Comparison of ENCODE assay signal across 26 cellular contexts in the genomic region with DNA sequence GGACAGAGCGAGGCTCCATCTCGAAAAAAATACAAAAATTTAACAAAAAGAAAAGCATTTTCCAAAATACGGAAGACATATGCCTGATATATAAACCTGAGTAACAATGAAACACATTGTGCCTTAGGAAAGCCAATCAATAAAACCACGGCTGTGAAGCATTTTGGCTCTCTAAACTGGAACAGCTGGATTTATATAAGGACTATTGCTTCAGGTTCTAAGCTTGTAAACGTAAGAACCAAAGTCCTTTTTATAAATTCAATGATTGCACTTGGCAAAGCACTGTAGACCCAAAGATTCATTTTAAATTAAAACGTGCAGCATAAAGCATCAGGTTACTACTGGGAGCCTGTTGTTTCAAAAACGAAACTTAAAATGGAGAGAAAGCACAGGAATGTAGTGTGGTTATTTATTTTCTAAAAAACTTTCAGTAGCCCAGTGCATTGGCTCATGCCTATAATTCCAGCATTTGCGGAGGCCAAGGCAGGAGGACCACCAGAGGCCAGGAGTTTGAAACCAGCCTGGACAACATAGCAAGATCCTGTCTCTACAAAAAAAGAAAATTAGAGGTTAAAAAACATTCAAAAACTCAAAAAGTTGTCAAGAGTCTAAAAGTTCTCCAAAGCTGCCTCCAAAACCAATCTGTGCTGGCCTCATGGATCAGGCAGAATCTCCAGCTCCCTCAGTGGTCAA.
"Had no signal": no experiment of that assay in that cellular context is flagged by ENCODE, and none has a peak within 500 bp of the region (broad histone marks: within the 10 kb centered on the region; RNA-seq: fewer than 3 reads in every experiment).

No MANE protein-coding gene starts in this region.

- H3K9me3 ChIP-seq: adrenal gland, colonic mucosa, upper lobe of right lung had no signal

- ATAC-seq: activated T-cell treated with anti-CD3 and anti-CD28 coated beads, Interleukin-2, amount 50 U/mL, for 72 hours; sciatic nerve; stimulated activated effector memory CD8-positive, alpha-beta T cell treated with anti-CD3 and anti-CD28 coated beads, Interleukin-12 subunit alpha, Interleukin-12 subunit beta, amount 100 ng/mL, for 72 hours; upper lobe of right lung had no signal

- DNase-seq: activated CD4-positive, alpha-beta T cell treated with anti-CD3 and anti-CD28 coated beads for 4 hours; activated CD4-positive, alpha-beta T cell treated with anti-CD3 and anti-CD28 coated beads, Interleukin-2, amount 50 U/mL, for 4 hours; activated effector memory CD4-positive, alpha-beta T cell treated with Interleukin-2 at 50 U/mL for 16 hours; activated naive CD4-positive, alpha-beta T cell treated with Interleukin-2 at 50 U/mL for 16 hours; activated T-cell treated with anti-CD3 and anti-CD28 coated beads for 4 hours; activated T-cell treated with anti-CD3 and anti-CD28 coated beads, Interleukin-2, amount 50 U/mL, for 72 hours; adrenal gland; aorta; cerebellar nuclear complex; colonic mucosa; dorsolateral prefrontal cortex; effector memory CD4-positive, alpha-beta T cell; foreskin fibroblast; head of caudate nucleus; hippocampal formation; kidney; mesendoderm; stimulated activated CD4-positive, alpha-beta T cell treated with anti-CD3 and anti-CD28 coated beads, Interleukin-4, amount 100 ng/mL, for 24 hours; substantia nigra; T-helper 1 cell; upper lobe of right lung had no signal

- H3K36me3 ChIP-seq: adrenal gland, cardiac muscle cell, colonic mucosa, upper lobe of right lung had no signal

- FAIRE-seq: kidney had no signal

- H3K4me3 ChIP-seq: adrenal gland, cardiac muscle cell, colonic mucosa, dorsolateral prefrontal cortex, lung, skin epidermis, upper lobe of right lung had no signal

- H3K27me3 ChIP-seq: adrenal gland, cardiac muscle cell, colonic mucosa, dorsolateral prefrontal cortex, upper lobe of right lung had no signal

- H3K27ac ChIP-seq: adrenal gland, cardiac muscle cell, colonic mucosa, dorsolateral prefrontal cortex, skin epidermis, upper lobe of right lung had no signal

- H3K4me1 ChIP-seq: adrenal gland, colonic mucosa had no signal
